8 cellular contexts compared by ENCODE assay signal in the genomic region with DNA sequence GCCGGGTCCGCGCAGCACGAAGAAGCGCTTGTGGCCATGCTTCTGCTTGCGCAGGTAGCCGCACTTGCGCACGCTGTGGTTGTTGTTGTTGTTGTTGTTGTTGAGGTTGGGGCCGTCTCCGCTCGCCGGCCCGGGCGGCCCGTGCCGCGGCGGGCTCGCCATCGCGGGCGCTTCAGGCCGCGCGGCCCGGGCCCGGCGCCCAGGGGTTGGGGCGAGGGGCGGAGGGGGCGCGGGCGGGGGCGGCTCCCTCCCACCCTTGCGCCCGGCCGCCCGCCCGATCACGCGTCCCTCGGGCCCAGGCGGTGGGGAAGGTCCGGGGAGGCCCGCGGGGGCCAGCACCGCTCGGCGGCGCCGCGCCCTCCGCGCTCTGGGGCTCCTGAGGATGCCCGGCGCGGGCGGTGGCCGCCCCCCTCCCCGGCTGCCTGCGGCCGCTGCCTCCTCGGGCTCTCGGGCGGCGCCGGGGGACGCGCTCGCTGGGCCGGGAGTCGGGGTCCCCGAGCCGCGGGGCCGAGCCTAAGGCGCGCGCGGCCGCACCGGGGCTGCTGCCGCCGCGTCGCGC. TPM values are rescaled to one million over a fixed set of nuclear protein-coding genes. Genes with fewer than 3 reads are reported as not detected.
DNase-seq lines count a peak whose midpoint lies in the region; ATAC-seq lines count a peak whose summit lies in the region.

No MANE protein-coding gene starts in this region.

- H3K36me3 Mint-ChIP-seq in activated naive CD4-positive, alpha-beta T cell treated with anti-CD3 and anti-CD28 coated beads for 36 hours (ENCODE audit: low read depth), result peaks cover 4% of the 10 kb centered on the region
- H3K36me3 Mint-ChIP-seq in activated T-helper 1 cell treated with anti-CD3 and anti-CD28 coated beads, Interleukin-12 subunit alpha, Interleukin-12 subunit beta, Interleukin-2, Interleukin-4 antibody, amounts not matched to agents 30 ng/mL and 10 ng/mL and 1 ng/mL, durations not matched to agents 14 hours and 24 hours and 36 hours (ENCODE audit: low read depth), result peaks cover 2% of the 10 kb centered on the region

- no peaks in the 10 kb centered on the region for H3K9me3 Mint-ChIP-seq in activated naive CD4-positive, alpha-beta T cell treated with anti-CD3 and anti-CD28 coated beads for 36 hours
- no peaks in the 10 kb centered on the region for H3K9me3 Mint-ChIP-seq in activated T-helper 1 cell treated with anti-CD3 and anti-CD28 coated beads, Interleukin-12 subunit alpha, Interleukin-12 subunit beta, Interleukin-2, Interleukin-4 antibody, amounts not matched to agents 30 ng/mL and 10 ng/mL and 1 ng/mL, durations not matched to agents 14 hours and 24 hours and 36 hours

- no peak overlapping the region for H3K27ac Mint-ChIP-seq in activated naive CD4-positive, alpha-beta T cell treated with anti-CD3 and anti-CD28 coated beads for 36 hours
- H3K27ac Mint-ChIP-seq in activated T-helper 1 cell treated with anti-CD3 and anti-CD28 coated beads, Interleukin-12 subunit alpha, Interleukin-12 subunit beta, Interleukin-2, Interleukin-4 antibody, amounts not matched to agents 30 ng/mL and 10 ng/mL and 1 ng/mL, durations not matched to agents 14 hours and 24 hours and 36 hours, result no peak overlapping the region

- no peaks in the 10 kb centered on the region for H3K27me3 ChIP-seq in iPS DF 6.9 (ENCODE audit: control insufficient read depth, insufficient read depth, low read length)

- peaks cover 9% of the 10 kb centered on the region for H3K4me1 ChIP-seq in iPS DF 6.9 (ENCODE audit: control insufficient read depth, insufficient read depth, low read length)

- peak overlapping the region; percentile 63 for H3K4me3 Mint-ChIP-seq in activated naive CD4-positive, alpha-beta T cell treated with anti-CD3 and anti-CD28 coated beads for 36 hours
- no peak overlapping the region for H3K4me3 Mint-ChIP-seq in activated T-helper 1 cell treated with anti-CD3 and anti-CD28 coated beads, Interleukin-12 subunit alpha, Interleukin-12 subunit beta, Interleukin-2, Interleukin-4 antibody, amounts not matched to agents 30 ng/mL and 10 ng/mL and 1 ng/mL, durations not matched to agents 14 hours and 24 hours and 36 hours

- no peak overlapping the region for H3K27ac ChIP-seq in iPS DF 6.9 (ENCODE audit: low read length)

- no peaks in the 10 kb centered on the region for H3K9me3 ChIP-seq in iPS DF 6.9 (ENCODE audit: control insufficient read depth, insufficient read depth, low read length)

- WGBS in iPS DF 6.9 (ENCODE audit: insufficient coverage, insufficient read length), result no CpG with 5 or more reads among the region's 88 CpGs

- ATAC-seq in HG02970 (IDR thresholded peaks at IDR 0.05; ENCODE audit: low FRiP score, unreplicated experiment), result peak; percentile 9
- ATAC-seq in stimulated activated naive CD8-positive, alpha-beta T cell treated with anti-CD3 and anti-CD28 coated beads, Interleukin-15, Interleukin-2, amounts not matched to agents 100 U/mL and 50 U/mL, for 24 hours, result peak; percentile 16

- H3K36me3 ChIP-seq in iPS DF 6.9 (ENCODE audit: control insufficient read depth, insufficient read depth, low read length), result no peaks in the 10 kb centered on the region; the same call in 1 of the 2 replicates

- DNase-seq in activated naive CD4-positive, alpha-beta T cell treated with anti-CD3 and anti-CD28 coated beads for 36 hours, result no peak
- DNase-seq in activated naive CD4-positive, alpha-beta T cell treated with anti-CD3 and anti-CD28 coated beads, Interleukin-2, amount 50 U/mL, for 16 hours, result no peak
- peak; percentile 20 for DNase-seq in activated T-helper 1 cell treated with anti-CD3 and anti-CD28 coated beads, Interleukin-12 subunit alpha, Interleukin-12 subunit beta, Interleukin-2, Interleukin-4 antibody, amounts not matched to agents 30 ng/mL and 10 ng/mL and 1 ng/mL, durations not matched to agents 14 hours and 24 hours and 36 hours (ENCODE audit: low spot score)
- DNase-seq in iPS DF 6.9 (ENCODE audit: low read depth, low spot score) (no peak), NOMO-1 treated with DMSO at 0.1 percent for 48 hours (lab: John Stamatoyannopoulos, UW; ENCODE audit: unreplicated experiment) (no peak), cerebellar cortex (ENCODE audit: low spot score) (no peak)
- no peak for DNase-seq in stimulated activated naive CD8-positive, alpha-beta T cell treated with anti-CD3 and anti-CD28 coated beads, Interleukin-15, Interleukin-2, amounts not matched to agents 100 U/mL and 50 U/mL, for 24 hours

- peaks cover 5% of the 10 kb centered on the region for H3K27me3 Mint-ChIP-seq in activated naive CD4-positive, alpha-beta T cell treated with anti-CD3 and anti-CD28 coated beads for 36 hours (ENCODE audit: low read depth)
- peaks cover 23% of the 10 kb centered on the region for H3K27me3 Mint-ChIP-seq in activated T-helper 1 cell treated with anti-CD3 and anti-CD28 coated beads, Interleukin-12 subunit alpha, Interleukin-12 subunit beta, Interleukin-2, Interleukin-4 antibody, amounts not matched to agents 30 ng/mL and 10 ng/mL and 1 ng/mL, durations not matched to agents 14 hours and 24 hours and 36 hours (ENCODE audit: insufficient read depth)

- peaks cover 20% of the 10 kb centered on the region for H3K4me1 Mint-ChIP-seq in activated naive CD4-positive, alpha-beta T cell treated with anti-CD3 and anti-CD28 coated beads for 36 hours (ENCODE audit: low read depth)
- H3K4me1 Mint-ChIP-seq in activated T-helper 1 cell treated with anti-CD3 and anti-CD28 coated beads, Interleukin-12 subunit alpha, Interleukin-12 subunit beta, Interleukin-2, Interleukin-4 antibody, amounts not matched to agents 30 ng/mL and 10 ng/mL and 1 ng/mL, durations not matched to agents 14 hours and 24 hours and 36 hours (ENCODE audit: low read depth), result peaks cover 14% of the 10 kb centered on the region

- H3K4me3 ChIP-seq in iPS DF 6.9 (ENCODE audit: low read length), result peak overlapping the region; percentile 53; the same call in 1 of the 2 replicates

- CTCF ChIA-PET in activated naive CD4-positive, alpha-beta T cell treated with anti-CD3 and anti-CD28 coated beads for 36 hours (lab: Charles Lee), result interaction anchor here (1.3 kb wide), 1 partner anchor 21 kb away, joined by 4 read pairs; no protein-coding TSS in a partner anchor

- intact Hi-C loops in activated naive CD4-positive, alpha-beta T cell treated with anti-CD3 and anti-CD28 coated beads for 36 hours (cut with micrococcal nuclease), result loop anchor here (1.0 to 10.0 kb wide), 11 partner anchors 8 to 1568 kb away; partner anchors contain the start of gene ABHD13
- intact Hi-C loops in activated T-helper 1 cell treated with anti-CD3 and anti-CD28 coated beads, Interleukin-12 subunit alpha, Interleukin-12 subunit beta, Interleukin-2, Interleukin-4 antibody, amounts not matched to agents 30 ng/mL and 10 ng/mL and 1 ng/mL, durations not matched to agents 14 hours and 24 hours and 36 hours (cut with micrococcal nuclease), result loop anchor here (1.0 to 10.0 kb wide), 8 partner anchors 214 to 1568 kb away; partner anchors contain the start of genes ABHD13, NAXD and TNFSF13B

RNA-seq across cellular contexts. Expression of gene IRS2, which starts 0.4 kb away (rescaled TPM):
- total RNA-seq in activated naive CD4-positive, alpha-beta T cell treated with anti-CD3 and anti-CD28 coated beads for 36 hours, result 1 to 10 TPM; 3.0 to 3.3 TPM
- total RNA-seq in activated T-helper 1 cell treated with anti-CD3 and anti-CD28 coated beads, Interleukin-12 subunit alpha, Interleukin-12 subunit beta, Interleukin-2, Interleukin-4 antibody, amounts not matched to agents 30 ng/mL and 10 ng/mL and 1 ng/mL, durations not matched to agents 14 hours and 24 hours and 36 hours, result 3.9 and 4.3 TPM in 2 replicates
